ENCODE assay signal across 1 cellular context in the genomic region with DNA sequence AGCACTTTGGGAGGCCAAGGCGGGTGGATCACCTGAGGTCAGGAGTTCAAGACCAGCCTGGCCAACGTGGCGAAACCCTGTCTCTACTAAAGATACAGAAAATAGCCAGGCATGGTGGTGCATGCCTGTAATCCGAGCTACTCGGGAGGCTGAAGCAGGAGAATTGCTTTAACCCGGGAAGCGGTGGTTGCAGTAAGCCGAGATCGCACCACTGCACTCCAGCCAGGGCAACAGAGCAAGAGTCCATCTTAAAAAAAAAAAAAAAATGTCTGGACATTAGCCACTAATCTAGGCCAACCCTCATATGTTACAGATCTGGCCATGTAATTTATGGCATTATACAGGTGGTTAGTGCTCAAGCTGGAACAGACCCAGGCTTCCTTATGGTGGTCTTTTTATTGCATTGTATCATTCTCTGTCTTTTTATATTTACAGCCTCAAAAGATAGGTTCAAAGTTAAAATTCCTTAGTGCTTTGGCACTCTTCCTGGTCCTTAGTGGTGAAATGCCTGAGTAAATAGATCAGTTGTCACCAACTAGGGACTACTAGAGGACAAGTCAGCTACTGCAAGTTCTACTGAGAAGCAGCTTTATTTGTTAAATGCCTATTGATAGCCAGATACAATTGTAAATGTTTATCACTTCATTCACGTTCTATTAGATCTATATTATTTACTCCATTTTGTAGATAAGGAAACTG.
TF ChIP-seq lines count a peak whose summit lies in the region.

No MANE protein-coding gene starts in this region.

TF ChIP-seq in HepG2, 621 proteins besides CTCF, POLR2A, EP300 and RAD21 (continued from another document and continues in another):
- TF ChIP-seq ZFX (CRISPR knock-in tag; IDR thresholded peaks at IDR 0.05; ENCODE audit: low read depth) (0 out of 2 replicates have a peak, but pooled peaks have one; percentile 10), DPF2 (CRISPR knock-in tag; IDR thresholded peaks at IDR 0.05; ENCODE audit: borderline replicate concordance, low read depth) (no peak), ZNF615 (CRISPR knock-in tag; IDR thresholded peaks at IDR 0.05; ENCODE audit: borderline replicate concordance) (no peak), JUN (CRISPR knock-in tag; IDR thresholded peaks at IDR 0.05) (no peak), REXO4 (CRISPR knock-in tag; IDR thresholded peaks at IDR 0.05; ENCODE audit: borderline replicate concordance) (no peak), CENPX (CRISPR knock-in tag; IDR thresholded peaks at IDR 0.05) (no peak), GATAD1 (CRISPR knock-in tag; IDR thresholded peaks at IDR 0.05) (no peak), FOSL1 (CRISPR knock-in tag; IDR thresholded peaks at IDR 0.05; ENCODE audit: borderline replicate concordance) (no peak), AGO2 (optimal IDR thresholded peaks at IDR 0.05; ENCODE audit: low read depth, low read length) (no peak), SCMH1 (CRISPR knock-in tag; IDR thresholded peaks at IDR 0.05; ENCODE audit: borderline replicate concordance) (no peak), ZNF496 (CRISPR knock-in tag; IDR thresholded peaks at IDR 0.05; ENCODE audit: insufficient replicate concordance) (no peak), ZNF652 (CRISPR knock-in tag; IDR thresholded peaks at IDR 0.05; ENCODE audit: borderline replicate concordance, low read depth) (no peak), TMF1 (CRISPR knock-in tag; IDR thresholded peaks at IDR 0.05; ENCODE audit: low read depth) (no peak), RFXAP (CRISPR knock-in tag; IDR thresholded peaks at IDR 0.05; ENCODE audit: borderline replicate concordance) (no peak), ZFP37 (CRISPR knock-in tag; IDR thresholded peaks at IDR 0.05; ENCODE audit: borderline replicate concordance) (no peak), MXI1 (IDR thresholded peaks at IDR 0.05; ENCODE audit: borderline replicate concordance, low read depth, low read length) (no peak), NCOA1 (CRISPR knock-in tag; IDR thresholded peaks at IDR 0.05) (no peak), ZSCAN30 (CRISPR knock-in tag; IDR thresholded peaks at IDR 0.05) (no peak), ZNF782 (CRISPR knock-in tag; IDR thresholded peaks at IDR 0.05; ENCODE audit: borderline replicate concordance) (no peak), HNRNPL (IDR thresholded peaks at IDR 0.05; ENCODE audit: low read depth, low read length) (no peak), HDAC1 (CRISPR knock-in tag; IDR thresholded peaks at IDR 0.05) (no peak; the same call in 1 of the 2 replicates), HNRNPUL1 (IDR thresholded peaks at IDR 0.05; ENCODE audit: low read depth, low read length) (no peak), DR1 (CRISPR knock-in tag; IDR thresholded peaks at IDR 0.05) (no peak), PITX1 (CRISPR knock-in tag; IDR thresholded peaks at IDR 0.05) (no peak), ZNF10 (CRISPR knock-in tag; IDR thresholded peaks at IDR 0.05; ENCODE audit: borderline replicate concordance, low read depth) (no peak), NCOR1 (IDR thresholded peaks at IDR 0.05; ENCODE audit: borderline replicate concordance, low read length) (peak; percentile 78), ELF1 (CRISPR knock-in tag; IDR thresholded peaks at IDR 0.05) (peak; percentile 38; the same call in 1 of the 2 replicates), SNAPC2 (CRISPR knock-in tag; IDR thresholded peaks at IDR 0.05) (no peak), SATB2 (CRISPR knock-in tag; IDR thresholded peaks at IDR 0.05) (no peak), U2AF1 (optimal IDR thresholded peaks at IDR 0.05; ENCODE audit: low read depth, low read length) (no peak), MBNL3 (CRISPR knock-in tag; conservative IDR thresholded peaks at IDR 0.05) (no peak), ZNF282 (IDR thresholded peaks at IDR 0.05; ENCODE audit: partially characterized antibody) (no peak)
- TF ChIP-seq, protein P1, sequence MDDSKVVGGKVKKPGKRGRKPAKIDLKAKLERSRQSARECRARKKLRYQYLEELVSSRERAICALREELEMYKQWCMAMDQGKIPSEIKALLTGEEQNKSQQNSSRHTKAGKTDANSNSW (CRISPR knock-in tag; IDR thresholded peaks at IDR 0.05; ENCODE audit: borderline replicate concordance): no peak
- TF ChIP-seq, protein P2, sequence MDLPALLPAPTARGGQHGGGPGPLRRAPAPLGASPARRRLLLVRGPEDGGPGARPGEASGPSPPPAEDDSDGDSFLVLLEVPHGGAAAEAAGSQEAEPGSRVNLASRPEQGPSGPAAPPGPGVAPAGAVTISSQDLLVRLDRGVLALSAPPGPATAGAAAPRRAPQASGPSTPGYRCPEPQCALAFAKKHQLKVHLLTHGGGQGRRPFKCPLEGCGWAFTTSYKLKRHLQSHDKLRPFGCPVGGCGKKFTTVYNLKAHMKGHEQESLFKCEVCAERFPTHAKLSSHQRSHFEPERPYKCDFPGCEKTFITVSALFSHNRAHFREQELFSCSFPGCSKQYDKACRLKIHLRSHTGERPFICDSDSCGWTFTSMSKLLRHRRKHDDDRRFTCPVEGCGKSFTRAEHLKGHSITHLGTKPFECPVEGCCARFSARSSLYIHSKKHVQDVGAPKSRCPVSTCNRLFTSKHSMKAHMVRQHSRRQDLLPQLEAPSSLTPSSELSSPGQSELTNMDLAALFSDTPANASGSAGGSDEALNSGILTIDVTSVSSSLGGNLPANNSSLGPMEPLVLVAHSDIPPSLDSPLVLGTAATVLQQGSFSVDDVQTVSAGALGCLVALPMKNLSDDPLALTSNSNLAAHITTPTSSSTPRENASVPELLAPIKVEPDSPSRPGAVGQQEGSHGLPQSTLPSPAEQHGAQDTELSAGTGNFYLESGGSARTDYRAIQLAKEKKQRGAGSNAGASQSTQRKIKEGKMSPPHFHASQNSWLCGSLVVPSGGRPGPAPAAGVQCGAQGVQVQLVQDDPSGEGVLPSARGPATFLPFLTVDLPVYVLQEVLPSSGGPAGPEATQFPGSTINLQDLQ (CRISPR knock-in tag; IDR thresholded peaks at IDR 0.05): no peak
- TF ChIP-seq, protein P3, sequence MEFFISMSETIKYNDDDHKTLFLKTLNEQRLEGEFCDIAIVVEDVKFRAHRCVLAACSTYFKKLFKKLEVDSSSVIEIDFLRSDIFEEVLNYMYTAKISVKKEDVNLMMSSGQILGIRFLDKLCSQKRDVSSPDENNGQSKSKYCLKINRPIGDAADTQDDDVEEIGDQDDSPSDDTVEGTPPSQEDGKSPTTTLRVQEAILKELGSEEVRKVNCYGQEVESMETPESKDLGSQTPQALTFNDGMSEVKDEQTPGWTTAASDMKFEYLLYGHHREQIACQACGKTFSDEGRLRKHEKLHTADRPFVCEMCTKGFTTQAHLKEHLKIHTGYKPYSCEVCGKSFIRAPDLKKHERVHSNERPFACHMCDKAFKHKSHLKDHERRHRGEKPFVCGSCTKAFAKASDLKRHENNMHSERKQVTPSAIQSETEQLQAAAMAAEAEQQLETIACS (CRISPR knock-in tag; IDR thresholded peaks at IDR 0.05): no peak
- TF ChIP-seq, protein P4, sequence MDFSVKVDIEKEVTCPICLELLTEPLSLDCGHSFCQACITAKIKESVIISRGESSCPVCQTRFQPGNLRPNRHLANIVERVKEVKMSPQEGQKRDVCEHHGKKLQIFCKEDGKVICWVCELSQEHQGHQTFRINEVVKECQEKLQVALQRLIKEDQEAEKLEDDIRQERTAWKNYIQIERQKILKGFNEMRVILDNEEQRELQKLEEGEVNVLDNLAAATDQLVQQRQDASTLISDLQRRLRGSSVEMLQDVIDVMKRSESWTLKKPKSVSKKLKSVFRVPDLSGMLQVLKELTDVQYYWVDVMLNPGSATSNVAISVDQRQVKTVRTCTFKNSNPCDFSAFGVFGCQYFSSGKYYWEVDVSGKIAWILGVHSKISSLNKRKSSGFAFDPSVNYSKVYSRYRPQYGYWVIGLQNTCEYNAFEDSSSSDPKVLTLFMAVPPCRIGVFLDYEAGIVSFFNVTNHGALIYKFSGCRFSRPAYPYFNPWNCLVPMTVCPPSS (IDR thresholded peaks at IDR 0.05): no peak
- TF ChIP-seq, protein P5, sequence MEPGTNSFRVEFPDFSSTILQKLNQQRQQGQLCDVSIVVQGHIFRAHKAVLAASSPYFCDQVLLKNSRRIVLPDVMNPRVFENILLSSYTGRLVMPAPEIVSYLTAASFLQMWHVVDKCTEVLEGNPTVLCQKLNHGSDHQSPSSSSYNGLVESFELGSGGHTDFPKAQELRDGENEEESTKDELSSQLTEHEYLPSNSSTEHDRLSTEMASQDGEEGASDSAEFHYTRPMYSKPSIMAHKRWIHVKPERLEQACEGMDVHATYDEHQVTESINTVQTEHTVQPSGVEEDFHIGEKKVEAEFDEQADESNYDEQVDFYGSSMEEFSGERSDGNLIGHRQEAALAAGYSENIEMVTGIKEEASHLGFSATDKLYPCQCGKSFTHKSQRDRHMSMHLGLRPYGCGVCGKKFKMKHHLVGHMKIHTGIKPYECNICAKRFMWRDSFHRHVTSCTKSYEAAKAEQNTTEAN (CRISPR knock-in tag; conservative IDR thresholded peaks at IDR 0.05): no peak
- TF ChIP-seq, protein P6, sequence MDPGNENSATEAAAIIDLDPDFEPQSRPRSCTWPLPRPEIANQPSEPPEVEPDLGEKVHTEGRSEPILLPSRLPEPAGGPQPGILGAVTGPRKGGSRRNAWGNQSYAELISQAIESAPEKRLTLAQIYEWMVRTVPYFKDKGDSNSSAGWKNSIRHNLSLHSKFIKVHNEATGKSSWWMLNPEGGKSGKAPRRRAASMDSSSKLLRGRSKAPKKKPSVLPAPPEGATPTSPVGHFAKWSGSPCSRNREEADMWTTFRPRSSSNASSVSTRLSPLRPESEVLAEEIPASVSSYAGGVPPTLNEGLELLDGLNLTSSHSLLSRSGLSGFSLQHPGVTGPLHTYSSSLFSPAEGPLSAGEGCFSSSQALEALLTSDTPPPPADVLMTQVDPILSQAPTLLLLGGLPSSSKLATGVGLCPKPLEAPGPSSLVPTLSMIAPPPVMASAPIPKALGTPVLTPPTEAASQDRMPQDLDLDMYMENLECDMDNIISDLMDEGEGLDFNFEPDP (CRISPR knock-in tag; conservative IDR thresholded peaks at IDR 0.05): no peak
- TF ChIP-seq, protein P7, sequence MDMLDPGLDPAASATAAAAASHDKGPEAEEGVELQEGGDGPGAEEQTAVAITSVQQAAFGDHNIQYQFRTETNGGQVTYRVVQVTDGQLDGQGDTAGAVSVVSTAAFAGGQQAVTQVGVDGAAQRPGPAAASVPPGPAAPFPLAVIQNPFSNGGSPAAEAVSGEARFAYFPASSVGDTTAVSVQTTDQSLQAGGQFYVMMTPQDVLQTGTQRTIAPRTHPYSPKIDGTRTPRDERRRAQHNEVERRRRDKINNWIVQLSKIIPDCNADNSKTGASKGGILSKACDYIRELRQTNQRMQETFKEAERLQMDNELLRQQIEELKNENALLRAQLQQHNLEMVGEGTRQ (IDR thresholded peaks at IDR 0.05; ENCODE audit: low read depth, low read length): no peak
- TF ChIP-seq, protein P7 (CRISPR knock-in tag; IDR thresholded peaks at IDR 0.05; ENCODE audit: borderline replicate concordance): no peak
- TF ChIP-seq, protein P8, sequence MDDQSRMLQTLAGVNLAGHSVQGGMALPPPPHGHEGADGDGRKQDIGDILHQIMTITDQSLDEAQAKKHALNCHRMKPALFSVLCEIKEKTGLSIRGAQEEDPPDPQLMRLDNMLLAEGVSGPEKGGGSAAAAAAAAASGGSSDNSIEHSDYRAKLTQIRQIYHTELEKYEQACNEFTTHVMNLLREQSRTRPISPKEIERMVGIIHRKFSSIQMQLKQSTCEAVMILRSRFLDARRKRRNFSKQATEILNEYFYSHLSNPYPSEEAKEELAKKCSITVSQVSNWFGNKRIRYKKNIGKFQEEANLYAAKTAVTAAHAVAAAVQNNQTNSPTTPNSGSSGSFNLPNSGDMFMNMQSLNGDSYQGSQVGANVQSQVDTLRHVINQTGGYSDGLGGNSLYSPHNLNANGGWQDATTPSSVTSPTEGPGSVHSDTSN (CRISPR knock-in tag; IDR thresholded peaks at IDR 0.05; ENCODE audit: borderline replicate concordance): no peak
- TF ChIP-seq, protein P9, sequence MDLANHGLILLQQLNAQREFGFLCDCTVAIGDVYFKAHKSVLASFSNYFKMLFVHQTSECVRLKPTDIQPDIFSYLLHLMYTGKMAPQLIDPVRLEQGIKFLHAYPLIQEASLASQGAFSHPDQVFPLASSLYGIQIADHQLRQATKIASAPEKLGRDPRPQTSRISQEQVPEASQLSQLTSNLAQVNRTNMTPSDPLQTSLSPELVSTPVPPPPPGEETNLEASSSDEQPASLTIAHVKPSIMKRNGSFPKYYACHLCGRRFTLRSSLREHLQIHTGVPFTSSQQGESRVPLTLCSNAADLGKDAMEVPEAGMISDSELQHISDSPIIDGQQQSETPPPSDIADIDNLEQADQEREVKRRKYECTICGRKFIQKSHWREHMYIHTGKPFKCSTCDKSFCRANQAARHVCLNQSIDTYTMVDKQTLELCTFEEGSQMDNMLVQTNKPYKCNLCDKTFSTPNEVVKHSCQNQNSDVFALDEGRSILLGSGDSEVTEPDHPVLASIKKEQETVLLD (CRISPR knock-in tag; IDR thresholded peaks at IDR 0.05; ENCODE audit: low read depth): no peak
- TF ChIP-seq, protein P10, sequence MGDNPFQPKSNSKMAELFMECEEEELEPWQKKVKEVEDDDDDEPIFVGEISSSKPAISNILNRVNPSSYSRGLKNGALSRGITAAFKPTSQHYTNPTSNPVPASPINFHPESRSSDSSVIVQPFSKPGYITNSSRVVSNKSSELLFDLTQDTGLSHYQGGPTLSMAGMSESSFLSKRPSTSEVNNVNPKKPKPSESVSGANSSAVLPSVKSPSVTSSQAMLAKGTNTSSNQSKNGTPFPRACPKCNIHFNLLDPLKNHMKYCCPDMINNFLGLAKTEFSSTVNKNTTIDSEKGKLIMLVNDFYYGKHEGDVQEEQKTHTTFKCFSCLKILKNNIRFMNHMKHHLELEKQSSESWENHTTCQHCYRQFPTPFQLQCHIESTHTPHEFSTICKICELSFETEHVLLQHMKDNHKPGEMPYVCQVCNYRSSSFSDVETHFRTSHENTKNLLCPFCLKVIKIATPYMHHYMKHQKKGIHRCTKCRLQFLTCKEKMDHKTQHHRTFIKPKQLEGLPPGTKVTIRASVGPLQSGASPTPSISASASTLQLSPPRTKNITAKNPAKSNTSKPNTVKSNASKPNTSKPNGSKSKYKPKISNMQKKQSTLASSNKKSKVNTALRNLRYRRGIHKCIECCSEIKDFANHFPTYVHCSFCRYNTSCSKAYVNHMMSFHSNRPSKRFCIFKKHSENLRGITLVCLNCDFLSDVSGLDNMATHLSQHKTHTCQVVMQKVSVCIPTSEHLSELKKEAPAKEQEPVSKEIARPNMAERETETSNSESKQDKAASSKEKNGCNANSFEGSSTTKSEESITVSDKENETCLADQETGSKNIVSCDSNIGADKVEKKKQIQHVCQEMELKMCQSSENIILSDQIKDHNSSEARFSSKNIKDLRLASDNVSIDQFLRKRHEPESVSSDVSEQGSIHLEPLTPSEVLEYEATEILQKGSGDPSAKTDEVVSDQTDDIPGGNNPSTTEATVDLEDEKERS (CRISPR knock-in tag; IDR thresholded peaks at IDR 0.05): 0 out of 2 replicates have a peak, but pooled peaks have one; percentile 50
- TF ChIP-seq, protein P11, sequence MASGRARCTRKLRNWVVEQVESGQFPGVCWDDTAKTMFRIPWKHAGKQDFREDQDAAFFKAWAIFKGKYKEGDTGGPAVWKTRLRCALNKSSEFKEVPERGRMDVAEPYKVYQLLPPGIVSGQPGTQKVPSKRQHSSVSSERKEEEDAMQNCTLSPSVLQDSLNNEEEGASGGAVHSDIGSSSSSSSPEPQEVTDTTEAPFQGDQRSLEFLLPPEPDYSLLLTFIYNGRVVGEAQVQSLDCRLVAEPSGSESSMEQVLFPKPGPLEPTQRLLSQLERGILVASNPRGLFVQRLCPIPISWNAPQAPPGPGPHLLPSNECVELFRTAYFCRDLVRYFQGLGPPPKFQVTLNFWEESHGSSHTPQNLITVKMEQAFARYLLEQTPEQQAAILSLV (CRISPR knock-in tag; IDR thresholded peaks at IDR 0.05; ENCODE audit: borderline replicate concordance): no peak
